ENCODE assay signal across 8 cellular contexts in genomic region chr13:19782049-19782726, GRCh38. TPM values are rescaled to one million over a fixed set of nuclear protein-coding genes. Genes with fewer than 3 reads are reported as not detected.
DNase-seq lines count a peak whose midpoint lies in the region; ATAC-seq and TF ChIP-seq lines count a peak whose summit lies in the region.

No MANE protein-coding gene starts in this region.

- peak overlapping the region; percentile 94 for H2AFZ ChIP-seq in osteoblast (ENCODE audit: low read length)

- peak; percentile 39 for ATAC-seq in HG03159 (IDR thresholded peaks at IDR 0.05; ENCODE audit: unreplicated experiment)
- peak; percentile 33 for ATAC-seq in thoracic aorta (ENCODE audit: insufficient number of reproducible peaks, low FRiP score, low read depth)

- H3K27me3 ChIP-seq in osteoblast (ENCODE audit: insufficient read depth, low read length) = no peaks in the 10 kb centered on the region
- H3K27me3 ChIP-seq in thoracic aorta (replicated peaks; ENCODE audit: insufficient read depth) = no peaks in the 10 kb centered on the region

- H3K4me1 Mint-ChIP-seq in activated naive CD4-positive, alpha-beta T cell treated with anti-CD3 and anti-CD28 coated beads, Interleukin-2, amount 50 U/mL, for 24 hours = peaks cover 4% of the 10 kb centered on the region
- H3K4me1 Mint-ChIP-seq in glutamatergic neuron (ENCODE audit: low read depth, unreplicated experiment) = peaks cover 2% of the 10 kb centered on the region

- no peaks in the 10 kb centered on the region for H3K9me3 Mint-ChIP-seq in activated naive CD4-positive, alpha-beta T cell treated with anti-CD3 and anti-CD28 coated beads, Interleukin-2, amount 50 U/mL, for 24 hours
- H3K9me3 Mint-ChIP-seq in glutamatergic neuron (ENCODE audit: unreplicated experiment) = peaks cover 6% of the 10 kb centered on the region

- DNase-seq in ACHN (peak; percentile 39), RWPE1 (ENCODE audit: low spot score) (peak; percentile 13), glutamatergic neuron (peak; percentile 69), osteoblast (ENCODE audit: insufficient read length, low spot score, missing footprints) (peak; percentile 90), thoracic aorta (ENCODE audit: low spot score) (peak; percentile 9)

- H3K36me3 ChIP-seq in osteoblast (ENCODE audit: insufficient read depth, low read length) = no peaks in the 10 kb centered on the region
- H3K36me3 ChIP-seq in thoracic aorta = no peaks in the 10 kb centered on the region

- in situ Hi-C loops in ACHN (cut with HindIII; ENCODE audit: low pct_ligation_motif_present, low pct_unique_long_range_greater_than_20kb, low sequenced_read_pairs) (no loop called here), GM18951 (cut with MboI; ENCODE audit: low sequenced_read_pairs, unreplicated experiment) (no loop called here)

- no peaks in the 10 kb centered on the region for H3K27me3 Mint-ChIP-seq in activated naive CD4-positive, alpha-beta T cell treated with anti-CD3 and anti-CD28 coated beads, Interleukin-2, amount 50 U/mL, for 24 hours
- peaks cover 15% of the 10 kb centered on the region for H3K27me3 Mint-ChIP-seq in glutamatergic neuron (ENCODE audit: unreplicated experiment)

- peak overlapping the region; percentile 86 for H3K27ac ChIP-seq in RWPE1
- H3K27ac ChIP-seq in osteoblast (ENCODE audit: low read depth, low read length) = peak overlapping the region; percentile 93
- peak overlapping the region; percentile 96 to 97 for H3K27ac ChIP-seq in thoracic aorta

- H3K4me2 ChIP-seq in osteoblast (ENCODE audit: insufficient read depth, low read length) = peak overlapping the region; percentile 92

- TF ChIP-seq CTCF in RWPE1 (conservative IDR thresholded peaks at IDR 0.05; ENCODE audit: low read depth) (no peak), glutamatergic neuron (IDR thresholded peaks at IDR 0.05; ENCODE audit: partially characterized antibody, unreplicated experiment) (no peak), osteoblast (IDR thresholded peaks at IDR 0.05; ENCODE audit: extremely low read depth, low read depth, low read length) (no peak), thoracic aorta (IDR thresholded peaks at IDR 0.05) (no peak)

- H3K27ac Mint-ChIP-seq in activated naive CD4-positive, alpha-beta T cell treated with anti-CD3 and anti-CD28 coated beads, Interleukin-2, amount 50 U/mL, for 24 hours = peak overlapping the region; percentile 99
- peak overlapping the region; percentile 97 for H3K27ac Mint-ChIP-seq in glutamatergic neuron (ENCODE audit: unreplicated experiment)

- H3K4me3 ChIP-seq in osteoblast (ENCODE audit: insufficient read depth, low read length) (peak overlapping the region; percentile 99), thoracic aorta (peak overlapping the region; percentile 100)

- H3K79me2 ChIP-seq in osteoblast (ENCODE audit: insufficient read depth, low read length) = peaks cover 30% of the 10 kb centered on the region

- H3K9me3 ChIP-seq in osteoblast (ENCODE audit: low read depth, low read length) = no peaks in the 10 kb centered on the region
- H3K9me3 ChIP-seq in thoracic aorta = no peaks in the 10 kb centered on the region

- CTCF ChIA-PET in RWPE1 (lab: Yijun Ruan, JAX) = interaction anchor here (0.7 to 0.9 kb wide), 4 partner anchors 31 to 219 kb away, joined by 3 to 4 read pairs (median 3); no protein-coding TSS in a partner anchor

- H3K4me3 Mint-ChIP-seq in activated naive CD4-positive, alpha-beta T cell treated with anti-CD3 and anti-CD28 coated beads, Interleukin-2, amount 50 U/mL, for 24 hours = peak overlapping the region; percentile 94
- peak overlapping the region; percentile 93 for H3K4me3 Mint-ChIP-seq in glutamatergic neuron (ENCODE audit: unreplicated experiment)

- peak; percentile 23 for TF ChIP-seq POLR2A in GM18951 (IDR thresholded peaks at IDR 0.05; ENCODE audit: extremely low read depth, insufficient read depth, insufficient read length)

- H3K36me3 Mint-ChIP-seq in activated naive CD4-positive, alpha-beta T cell treated with anti-CD3 and anti-CD28 coated beads, Interleukin-2, amount 50 U/mL, for 24 hours = peaks cover 2% of the 10 kb centered on the region
- H3K36me3 Mint-ChIP-seq in glutamatergic neuron (ENCODE audit: unreplicated experiment) = peaks cover 5% of the 10 kb centered on the region

- POLR2A ChIA-PET in RWPE1 (lab: Yijun Ruan, JAX; ENCODE audit: low non-redundant PET) = no interaction called here

- H3K4me1 ChIP-seq in osteoblast (ENCODE audit: insufficient read depth, low read length) (no peaks in the 10 kb centered on the region), thoracic aorta (ENCODE audit: control insufficient read depth in 1 of 2, low read depth in 2 of 2) (peaks cover 6 to 8% of the 10 kb centered on the region in 2 donors)

- peaks cover 11% of the 10 kb centered on the region for H4K20me1 ChIP-seq in osteoblast (ENCODE audit: insufficient read depth, low read length)

RNA-seq across cellular contexts. Expression of gene PSPC1, which starts 0.6 kb away (rescaled TPM):
- total RNA-seq in glutamatergic neuron (ENCODE audit: unreplicated experiment) (84.2 TPM), osteoblast (56.6 and 59.0 TPM in 2 replicates), thoracic aorta (10 to 100 TPM; 60.1 to 80.7 TPM)

Comparison
In these comparisons a context has a peak if more than half of its experiments do, and no peak if none do; other contexts are left out.
1. Peak in every context shown above with its lines: DNase-seq, ATAC-seq, H3K4me3 ChIP-seq and H3K27ac ChIP-seq.
2. DNase-seq: peak in every context shown above with its lines; median percentile 90 in osteoblast; 69 in glutamatergic neuron; 39 in ACHN; 13 in RWPE1; 9 in thoracic aorta.